In the genomic region with DNA sequence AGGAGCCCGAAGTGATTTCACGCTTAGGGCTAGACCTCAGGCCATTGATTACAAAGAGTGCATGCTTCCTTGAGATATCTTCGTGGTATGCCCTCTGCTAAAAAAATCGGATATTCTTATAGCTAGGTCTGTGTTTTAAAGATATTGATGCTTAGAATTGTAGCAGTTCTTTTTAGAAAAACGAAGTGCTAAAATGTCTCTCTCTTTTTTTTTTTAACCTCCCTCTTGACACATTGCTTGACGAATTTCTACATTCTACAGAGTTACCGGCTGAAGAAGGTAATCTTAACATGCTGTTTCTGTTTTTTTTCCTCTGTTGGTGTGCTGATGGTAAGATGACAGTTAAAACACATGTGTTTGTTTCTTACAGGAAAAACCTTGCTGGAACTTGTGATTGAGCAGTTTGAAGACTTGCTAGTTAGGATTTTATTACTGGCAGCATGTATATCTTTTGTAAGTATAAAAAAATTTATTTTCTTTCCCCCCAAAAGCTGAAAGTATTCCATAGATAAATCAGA, we compare ENCODE assay signal across 8 cellular contexts.
DNase-seq lines count a peak whose midpoint lies in the region; FAIRE-seq and TF ChIP-seq lines count a peak whose summit lies in the region.

No MANE protein-coding gene starts in this region.

- peaks cover 3% of the 10 kb centered on the region for H3K27me3 Mint-ChIP-seq in T-helper 1 cell treated with Interleukin-12 subunit alpha and Interleukin-12 subunit beta and Interleukin-4 antibody, amounts not matched to agents 30 μg/mL and 1 μg/mL, for 36 hours (ENCODE audit: low read depth)

- no peak for FAIRE-seq in H54 (lab: Jason Lieb, UNC)

- H3K4me3 Mint-ChIP-seq in T-helper 1 cell treated with Interleukin-12 subunit alpha and Interleukin-12 subunit beta and Interleukin-4 antibody, amounts not matched to agents 30 μg/mL and 1 μg/mL, for 36 hours = peak overlapping the region; percentile 87

- H3K27ac Mint-ChIP-seq in T-helper 1 cell treated with Interleukin-12 subunit alpha and Interleukin-12 subunit beta and Interleukin-4 antibody, amounts not matched to agents 30 μg/mL and 1 μg/mL, for 36 hours = peak overlapping the region; percentile 77

- peaks cover 28% of the 10 kb centered on the region for H3K36me3 Mint-ChIP-seq in T-helper 1 cell treated with Interleukin-12 subunit alpha and Interleukin-12 subunit beta and Interleukin-4 antibody, amounts not matched to agents 30 μg/mL and 1 μg/mL, for 36 hours (ENCODE audit: low read depth)

- no peak for TF ChIP-seq POLR2A in H54 (IDR thresholded peaks at IDR 0.05; ENCODE audit: low read depth, low read length)

- no peaks in the 10 kb centered on the region for H3K9me3 Mint-ChIP-seq in T-helper 1 cell treated with Interleukin-12 subunit alpha and Interleukin-12 subunit beta and Interleukin-4 antibody, amounts not matched to agents 30 μg/mL and 1 μg/mL, for 36 hours

- H3K27ac ChIP-seq in VCaP (peak overlapping the region; percentile 97), substantia nigra (ENCODE audit: low read depth, low read length, poor library complexity, severe bottlenecking) (peak overlapping the region; percentile 82)

- H3K4me1 Mint-ChIP-seq in T-helper 1 cell treated with Interleukin-12 subunit alpha and Interleukin-12 subunit beta and Interleukin-4 antibody, amounts not matched to agents 30 μg/mL and 1 μg/mL, for 36 hours (ENCODE audit: low read depth) = peaks cover 43% of the 10 kb centered on the region

- peak overlapping the region; percentile 98 for H3K4me3 ChIP-seq in iPS-11a (ENCODE audit: low read depth, low read length)

- DNase-seq in T-helper 1 cell (no peak), substantia nigra (lab: John Stamatoyannopoulos, UW) (no peak), H54 (ENCODE audit: insufficient read length, low spot score) (no peak)
- DNase-seq in stimulated activated CD4-positive, alpha-beta T cell treated with anti-CD3 and anti-CD28 coated beads, Interleukin-2, amount 100 ng/mL, for 24 hours = no peak
- DNase-seq in stimulated activated naive CD4-positive, alpha-beta T cell treated with Interleukin-2 at 50 U/mL for 16 hours (lab: John Stamatoyannopoulos, UW) = no peak

- TF ChIP-seq CTCF in VCaP (conservative IDR thresholded peaks at IDR 0.05) = no peak
